20 cellular contexts compared by ENCODE assay signal in genomic region chrX:96843566-96843965, GRCh38. TPM values are rescaled to one million over a fixed set of nuclear protein-coding genes. Genes with fewer than 3 reads are reported as not detected.
DNase-seq lines count a peak whose midpoint lies in the region; ATAC-seq and TF ChIP-seq lines count a peak whose summit lies in the region.
"Had no signal": no experiment of that assay in that cellular context is flagged by ENCODE, and none has a peak within 500 bp of the region (broad histone marks: within the 10 kb centered on the region; RNA-seq: fewer than 3 reads in every experiment).

No MANE protein-coding gene starts in this region.

- H3K27ac ChIP-seq in SK-N-SH (ENCODE audit: low read depth in 2 of 2, low read length in 1 of 2) = no peak overlapping the region
- H3K27ac ChIP-seq: dorsolateral prefrontal cortex, spleen, upper lobe of left lung had no signal

- no peaks in the 10 kb centered on the region for H3K79me2 ChIP-seq in SK-N-SH (ENCODE audit: insufficient read depth)

- H3K4me1 Mint-ChIP-seq in neural crest cell = peaks cover 13% of the 10 kb centered on the region
- H3K4me1 Mint-ChIP-seq: IgD-negative memory B cell had no signal

- H3K4me2 ChIP-seq in SK-N-SH = no peak overlapping the region

- ATAC-seq in activated CD4-positive, CD25-positive, alpha-beta regulatory T cell treated with anti-CD3 and anti-CD28 coated beads, Interleukin-2, amount 50 U/mL, for 24 hours = no peak

- no peak overlapping the region for H2AFZ ChIP-seq in SK-N-SH (ENCODE audit: low read depth)

- H3K9me3 Mint-ChIP-seq in neural crest cell = peaks cover 3% of the 10 kb centered on the region
- H3K9me3 Mint-ChIP-seq: IgD-negative memory B cell had no signal

- H3K9me2 ChIP-seq in SK-N-SH = no peaks in the 10 kb centered on the region

- POLR2A ChIA-PET in AG04449 (lab: Yijun Ruan, JAX) (no interaction called here), SK-N-SH (lab: Yijun Ruan, JAX) (no interaction called here)

- no peaks in the 10 kb centered on the region for H3K4me1 ChIP-seq in SK-N-SH (ENCODE audit: control insufficient read depth in 1 of 2, insufficient read depth in 2 of 2, low read depth in 1 of 2, low read length in 1 of 2)
- H3K4me1 ChIP-seq: spleen, upper lobe of left lung had no signal

- H3F3A ChIP-seq in SK-N-SH (replicated peaks; ENCODE audit: insufficient read depth) = no peaks in the 10 kb centered on the region

- H3K4me3 ChIP-seq in AG04449 (ENCODE audit: low read depth, low read length) (no peak overlapping the region), foreskin fibroblast (ENCODE audit: low read depth in 1 of 2, low read length in 2 of 2) (no peak overlapping the region), SK-N-SH (ENCODE audit: low read depth in 2 of 2, low read length in 1 of 2) (no peak overlapping the region)
- H3K4me3 ChIP-seq: dorsolateral prefrontal cortex, spleen, upper lobe of left lung had no signal

- H3K27me3 Mint-ChIP-seq in neural crest cell (ENCODE audit: low read depth) = no peaks in the 10 kb centered on the region
- H3K27me3 Mint-ChIP-seq: IgD-negative memory B cell had no signal

- no peak overlapping the region for H3K9ac ChIP-seq in SK-N-SH

- H3K9me3 ChIP-seq in SK-N-SH = no peaks in the 10 kb centered on the region
- H3K9me3 ChIP-seq: spleen, upper lobe of left lung had no signal

- no peaks in the 10 kb centered on the region for H3K36me3 Mint-ChIP-seq in neural crest cell (ENCODE audit: low read depth)
- H3K36me3 Mint-ChIP-seq: IgD-negative memory B cell had no signal

- no peak for TF ChIP-seq RAD21 in SK-N-SH (IDR thresholded peaks at IDR 0.05; ENCODE audit: low read length)

- CTCF ChIA-PET in AG04449 (lab: Yijun Ruan, JAX) = no interaction called here
- CTCF ChIA-PET in SK-N-SH (lab: Yijun Ruan, JAX) = no interaction called here

- WGBS in SK-N-SH (ENCODE audit: low lambda C conversion rate) = 47% methylated on average over 5 of the region's 5 CpGs

- DNase-seq in AG04449 (ENCODE audit: low read depth, low spot score) (no peak), M059J (ENCODE audit: low read depth) (peak; percentile 1), foreskin fibroblast (no peak), neural crest cell (ENCODE audit: low read depth, low spot score) (no peak), SK-N-SH (no peak), NOMO-1 treated with DMSO at 0.1 percent for 48 hours (lab: John Stamatoyannopoulos, UW; ENCODE audit: unreplicated experiment) (no peak), COLO668 (lab: John Stamatoyannopoulos, UW; ENCODE audit: unreplicated experiment) (no peak)
- DNase-seq: activated CD8-positive, alpha-beta memory T cell treated with anti-CD3 and anti-CD28 coated beads, Interleukin-2, amount 50 U/mL, for 48 hours; activated naive CD4-positive, alpha-beta T cell; dorsolateral prefrontal cortex; midbrain; NCI-H2171 treated with DMSO at 0.1 percent for 48 hours; nucleus accumbens; SIG-M5; spleen; stimulated activated naive CD4-positive, alpha-beta T cell; T-helper 9 cell had no signal

- no peak for TF ChIP-seq EP300 in SK-N-SH (IDR thresholded peaks at IDR 0.05; ENCODE audit: borderline replicate concordance in 1 of 2, low read depth in 1 of 2, low read length in 1 of 2)

- no peaks in the 10 kb centered on the region for H3K27me3 ChIP-seq in SK-N-SH (ENCODE audit: insufficient read depth)
- H3K27me3 ChIP-seq: spleen, upper lobe of left lung had no signal

- no peaks in the 10 kb centered on the region for H4K20me1 ChIP-seq in SK-N-SH (ENCODE audit: insufficient read depth)

- H3K4me3 Mint-ChIP-seq in neural crest cell = no peak overlapping the region

- no peak overlapping the region for H3K27ac Mint-ChIP-seq in neural crest cell (ENCODE audit: unreplicated experiment)
- H3K27ac Mint-ChIP-seq: IgD-negative memory B cell had no signal

- TF ChIP-seq CTCF in AG04449 (IDR thresholded peaks at IDR 0.05; ENCODE audit: insufficient read depth, low read length, missing control alignments) (peak; percentile 13), foreskin fibroblast (IDR thresholded peaks at IDR 0.05; ENCODE audit: low read depth, low read length) (peak; percentile 19), neural crest cell (conservative IDR thresholded peaks at IDR 0.05) (peak; percentile 40), SK-N-SH (IDR thresholded peaks at IDR 0.05) (no peak)

- H3K36me3 ChIP-seq in SK-N-SH (replicated peaks in 1 of 2; ENCODE audit: control insufficient read depth in 1 of 2, insufficient read depth in 2 of 2, low read length in 1 of 2) = no peaks in the 10 kb centered on the region
- H3K36me3 ChIP-seq: spleen, upper lobe of left lung had no signal

TF ChIP-seq in SK-N-SH, 30 proteins besides CTCF, POLR2A, EP300 and RAD21:
- no peak for TF ChIP-seq REST (IDR thresholded peaks at IDR 0.05; ENCODE audit: low read depth, low read length)

RNA-seq across cellular contexts. Expression of gene RPA4, which starts 40.1 kb away (rescaled TPM):
- total RNA-seq in M059J (2014; rRNA removed; shearing (Covaris generic)) = not detected in 2 replicates
- 0.44 and 0.50 TPM in 2 replicates for total RNA-seq in neural crest cell
- 0.10 and 0.28 TPM in 2 replicates for polyA plus RNA-seq in SK-N-SH (2012; rRNA removed)
- 0.08 TPM in 2 replicates for polyA plus RNA-seq in SK-N-SH (2012; cell fraction: cytosol; rRNA removed)
- 0.81 and 0.88 TPM in 2 replicates for polyA plus RNA-seq in SK-N-SH (2012; cell fraction: nucleus; rRNA removed)
